In genomic region chr13:95677564-95678386, GRCh38 we compare ENCODE assay signal across 7 cellular contexts. TPM values are rescaled to one million over a fixed set of nuclear protein-coding genes. Genes with fewer than 3 reads are reported as not detected.
DNase-seq lines count a peak whose midpoint lies in the region; ATAC-seq, FAIRE-seq and TF ChIP-seq lines count a peak whose summit lies in the region.

No MANE protein-coding gene starts in this region.

- no peaks in the 10 kb centered on the region for H3K36me3 ChIP-seq in KMS-11 (ENCODE audit: insufficient read depth)

- FAIRE-seq in GM12891 (lab: Jason Lieb, UNC), result peak; percentile 87

- peaks cover 28% of the 10 kb centered on the region for H3K4me1 ChIP-seq in KMS-11 (ENCODE audit: low read depth, poor library complexity, severe bottlenecking)

- peak overlapping the region; percentile 26 for H3K4me2 ChIP-seq in KMS-11

- ATAC-seq in GM21367 (IDR thresholded peaks at IDR 0.05; ENCODE audit: unreplicated experiment), result no peak

- H4K20me1 ChIP-seq in KMS-11 (ENCODE audit: insufficient read depth), result no peaks in the 10 kb centered on the region

- no peaks in the 10 kb centered on the region for H3K9me3 ChIP-seq in iPS-18c (ENCODE audit: control insufficient read depth, insufficient read depth, low read length)

- peak overlapping the region; percentile 38 for H2AFZ ChIP-seq in KMS-11 (ENCODE audit: low read depth)

- no peak for TF ChIP-seq POLR2A in GM12891 (IDR thresholded peaks at IDR 0.05; ENCODE audit: low read depth, low read length)

- peak overlapping the region; percentile 84 for H3K9ac ChIP-seq in KMS-11

- peaks cover 61% of the 10 kb centered on the region; the same call in 1 of the 2 replicates for H3K79me2 ChIP-seq in KMS-11 (ENCODE audit: insufficient read depth, low read depth)

- H3K4me3 ChIP-seq in KMS-11 (IDR thresholded peaks at IDR 0.05; ENCODE audit: insufficient read depth, low read depth, low read length) (no peak overlapping the region), iPS-18c (ENCODE audit: insufficient read depth, low read depth, low read length) (peak overlapping the region; percentile 76)

- H3K27me3 ChIP-seq in KMS-11 (ENCODE audit: insufficient read depth, low read depth), result no peaks in the 10 kb centered on the region

- no peak for TF ChIP-seq CTCF in KMS-11 (conservative IDR thresholded peaks at IDR 0.05; ENCODE audit: low read depth, low read length)

- peak overlapping the region; percentile 69 for H3K27ac ChIP-seq in KMS-11

- DNase-seq in GM12891 (ENCODE audit: insufficient read length, low spot score), result no peak
- DNase-seq in amniotic epithelial cell (ENCODE audit: low read depth), result peak; percentile 18
- peak; percentile 8 for DNase-seq in stimulated activated CD8-positive, alpha-beta memory T cell treated with anti-CD3 and anti-CD28 coated beads, Interleukin-15, amount 100 ng/mL, for 24 hours (ENCODE audit: low read depth)
- no peak for DNase-seq in HPDE6-E6E7 (ENCODE audit: extremely low spot score)

TF ChIP-seq in GM12891, 5 proteins besides CTCF, POLR2A, EP300 and RAD21:
- TF ChIP-seq TAF1 (IDR thresholded peaks at IDR 0.05; ENCODE audit: low read depth, low read length), result no peak
- TF ChIP-seq POLR2AphosphoS5 (IDR thresholded peaks at IDR 0.05; ENCODE audit: low read depth, low read length), result no peak
- no peak for TF ChIP-seq POU2F2 (IDR thresholded peaks at IDR 0.05; ENCODE audit: low read depth, low read length)
- no peak for TF ChIP-seq PAX5 (IDR thresholded peaks at IDR 0.05; ENCODE audit: insufficient read depth, low read length, severe bottlenecking)
- TF ChIP-seq SPI1 (IDR thresholded peaks at IDR 0.05; ENCODE audit: low read depth, low read length), result no peak
TF ChIP-seq in GM12891: peak in this region for 0.

RNA-seq across cellular contexts. Expression of gene DNAJC3, which starts 0.8 kb away (rescaled TPM):
- polyA plus RNA-seq in GM12891 (2012; ENCODE audit: low read depth, missing spikeins), result 8.9 TPM

RNA-seq across cellular contexts. Expression of gene DZIP1, which starts 33.3 kb away (rescaled TPM):
- 1.3 TPM for polyA plus RNA-seq in GM12891 (2012; ENCODE audit: low read depth, missing spikeins)

Comparison
In these comparisons a context has a peak if more than half of its experiments do, and no peak if none do; other contexts are left out.
1. DNase-seq: peak in amniotic epithelial cell (single experiment) and stimulated activated CD8-positive, alpha-beta memory T cell treated with anti-CD3 and anti-CD28 coated beads, Interleukin-15, amount 100 ng/mL, for 24 hours (single experiment); none in GM12891 (single experiment) and HPDE6-E6E7 (single experiment).